In the genomic region with DNA sequence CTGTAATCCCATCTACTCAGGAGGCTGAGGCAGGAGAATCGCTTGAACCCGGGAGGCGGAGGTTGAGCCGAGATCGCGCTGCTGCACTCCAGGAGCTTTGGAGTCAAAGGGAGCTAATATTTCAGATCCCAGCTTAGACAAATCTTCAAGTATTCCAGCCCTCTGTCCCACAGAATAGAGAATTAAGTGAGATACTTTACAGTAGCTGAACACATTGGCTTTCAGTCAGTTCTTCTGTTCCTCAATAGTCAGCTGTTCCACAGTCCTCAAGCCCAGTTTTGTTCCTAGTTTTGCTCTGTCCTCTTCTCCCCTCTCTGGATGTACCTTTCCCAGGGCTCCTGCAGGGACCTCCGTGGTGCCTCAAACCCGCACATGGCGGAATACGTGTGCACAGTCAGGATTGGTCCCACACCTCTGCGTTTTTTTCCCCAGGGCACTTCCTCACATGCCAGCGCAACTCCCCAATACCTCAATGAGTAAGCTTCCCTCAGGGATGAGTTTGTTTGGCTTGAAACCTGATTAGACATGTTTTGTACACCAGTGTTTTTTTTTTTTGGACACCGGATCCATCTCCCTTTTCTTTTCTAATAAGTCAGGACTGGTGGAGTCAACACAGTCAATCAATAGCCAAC, we compare ENCODE assay signal across 8 cellular contexts. TPM values are rescaled to one million over a fixed set of nuclear protein-coding genes. Genes with fewer than 3 reads are reported as not detected.
DNase-seq lines count a peak whose midpoint lies in the region; ATAC-seq and TF ChIP-seq lines count a peak whose summit lies in the region.
"Had no signal": no experiment of that assay in that cellular context is flagged by ENCODE, and none has a peak within 500 bp of the region (broad histone marks: within the 10 kb centered on the region; RNA-seq: fewer than 3 reads in every experiment).

No MANE protein-coding gene starts in this region.

- H3K4me1 ChIP-seq in HCT116 (ENCODE audit: control insufficient read depth in 1 of 2, insufficient read depth in 2 of 2, low read length in 2 of 2): peaks cover 21 to 24% of the 10 kb centered on the region in 2 experiments
- H3K4me1 ChIP-seq in SJSA1 (replicated peaks): peaks cover 16% of the 10 kb centered on the region

- RAD21 ChIA-PET in HCT116 (lab: Charles Lee; ENCODE audit: low non-redundant PET in 1 of 2, low total read pairs in 2 of 2, uncharacterized antibody in 2 of 2, unreplicated experiment in 2 of 2): interaction anchor here (0.7 to 1.3 kb wide), 3 partner anchors 43 to 73 kb away, joined by 3 to 10 read pairs (median 4); no protein-coding TSS in a partner anchor

- peak overlapping the region; percentile 73 to 83 for H3K4me3 ChIP-seq in HCT116 (replicated peaks in 1 of 2; ENCODE audit: low read depth in 1 of 2, low read length in 2 of 2)
- peak overlapping the region; percentile 85 for H3K4me3 ChIP-seq in SJSA1
- peak overlapping the region; percentile 95 for H3K4me3 ChIP-seq in skeletal muscle cell (ENCODE audit: low read depth, low read length)

- H3K9me2 ChIP-seq in HCT116 (ENCODE audit: insufficient read depth): no peaks in the 10 kb centered on the region

- H3K27ac ChIP-seq in HCT116 (ENCODE audit: low read depth, low read length) (no peak overlapping the region; the same call in 1 of the 2 replicates), SJSA1 (no peak overlapping the region)

- CTCF ChIA-PET in HCT116 (lab: Charles Lee): interaction anchor here (1.0 to 1.5 kb wide), 4 partner anchors 14 to 143 kb away, joined by 3 to 5 read pairs (median 4); no protein-coding TSS in a partner anchor

- peak overlapping the region; percentile 82 for H3K4me2 ChIP-seq in HCT116 (ENCODE audit: low read length)

- ATAC-seq in HCT116 (no peak), esophagus mucosa (peak; percentile 49), HG03442 (IDR thresholded peaks at IDR 0.05; ENCODE audit: unreplicated experiment) (no peak)

- no peak for DNase-seq in HCT116 (ENCODE audit: low read depth, low spot score)
- no peak for DNase-seq in SJSA1 (ENCODE audit: low read depth in 1 of 2, low spot score in 2 of 2)
- DNase-seq in skeletal muscle cell (ENCODE audit: low read depth): no peak
- DNase-seq in hepatic stellate cell (ENCODE audit: low spot score): no peak
- no peak for DNase-seq in NCI-H524 (lab: John Stamatoyannopoulos, UW)
- DNase-seq: stimulated activated CD4-positive, alpha-beta T cell treated with anti-CD3 and anti-CD28 coated beads, Interleukin-2, amount 100 ng/mL, for 24 hours had no signal

- no peak for TF ChIP-seq POLR2A in HCT116 (IDR thresholded peaks at IDR 0.05; ENCODE audit: borderline replicate concordance, extremely low read depth, insufficient read depth, insufficient read length)

- no peaks in the 10 kb centered on the region for H3K27me3 ChIP-seq in HCT116 (ENCODE audit: insufficient read depth, low read length)
- no peaks in the 10 kb centered on the region for H3K27me3 ChIP-seq in SJSA1 (replicated peaks)

- peaks cover 62% of the 10 kb centered on the region for H3K79me2 ChIP-seq in HCT116 (ENCODE audit: insufficient read depth, low read length)

- H3K9me3 ChIP-seq in HCT116 (ENCODE audit: control insufficient read depth in 1 of 2, insufficient read depth in 1 of 2, low read depth in 1 of 2, low read length in 2 of 2): no peaks in the 10 kb centered on the region
- H3K9me3 ChIP-seq in SJSA1 (replicated peaks): no peaks in the 10 kb centered on the region

- no TSS peak for BruUV-seq in HCT116 (replicated peaks; lab: Mats Ljungman, UMichigan)

- intact Hi-C loops in HCT116 (cut with micrococcal nuclease): loop anchor here (1.0 to 5.0 kb wide), 2 partner anchors 54 to 143 kb away; partner anchors contain the start of gene KIAA2013

- H3K36me3 ChIP-seq in HCT116 (ENCODE audit: control insufficient read depth in 1 of 2, insufficient read depth in 2 of 2, low read length in 2 of 2) (peaks cover 25 to 36% of the 10 kb centered on the region in 2 experiments), SJSA1 (peaks cover 58% of the 10 kb centered on the region)

- no peak for TF ChIP-seq RAD21 in HCT116 (IDR thresholded peaks at IDR 0.05; ENCODE audit: low read depth)

- POLR2A ChIA-PET in HCT116 (lab: Charles Lee): interaction anchor here (0.8 to 3.6 kb wide), 3 partner anchors 50 to 72 kb away, joined by 3 to 115 read pairs (median 4); no protein-coding TSS in a partner anchor

- no peaks in the 10 kb centered on the region for H4K20me1 ChIP-seq in HCT116 (ENCODE audit: insufficient read depth)

- peak overlapping the region; percentile 80 for H3K9ac ChIP-seq in HCT116 (ENCODE audit: low read length)

- no peak overlapping the region for H2AFZ ChIP-seq in HCT116 (ENCODE audit: low read depth, low read length, poor library complexity, severe bottlenecking)

- no peak for TF ChIP-seq CTCF in HCT116 (IDR thresholded peaks at IDR 0.05 in 2 of 3, conservative IDR thresholded peaks at IDR 0.05 in 1 of 3; ENCODE audit: borderline replicate concordance in 1 of 3, insufficient read depth in 1 of 3, low read depth in 2 of 3, low read length in 2 of 3)

TF ChIP-seq in HCT116, 20 proteins besides CTCF, POLR2A, EP300 and RAD21:
- TF ChIP-seq EZH2phosphoT487 (IDR thresholded peaks at IDR 0.05; ENCODE audit: borderline replicate concordance) (no peak), ZFX (IDR thresholded peaks at IDR 0.05) (no peak), EGR1 (IDR thresholded peaks at IDR 0.05; ENCODE audit: low read depth) (no peak), SIN3A (IDR thresholded peaks at IDR 0.05; ENCODE audit: low read depth) (no peak), SRF (IDR thresholded peaks at IDR 0.05; ENCODE audit: low read depth) (no peak), SP1 (IDR thresholded peaks at IDR 0.05; ENCODE audit: low read depth) (no peak)

RNA-seq across cellular contexts. Expression of gene MFN2, which starts 1.2 kb away (rescaled TPM):
- 83.0 TPM for total RNA-seq in HCT116 (2021; ENCODE audit: unreplicated experiment)
- 68.4 and 71.0 TPM in 2 replicates for polyA plus RNA-seq in HCT116 (2012)
- 53.6 and 54.8 TPM in 2 replicates for total RNA-seq in SJSA1 (2014; rRNA removed; shearing (Covaris generic))
- 96.5 TPM for total RNA-seq in esophagus mucosa

RNA-seq across cellular contexts. Expression of gene MIIP, which starts 37.8 kb away (rescaled TPM):
- 39.6 TPM for total RNA-seq in HCT116 (2021; ENCODE audit: unreplicated experiment)
- 45.1 and 45.2 TPM in 2 replicates for polyA plus RNA-seq in HCT116 (2012)
- total RNA-seq in SJSA1 (2014; rRNA removed; shearing (Covaris generic)): 34.5 and 43.1 TPM in 2 replicates
- 15.2 TPM for total RNA-seq in esophagus mucosa

RNA-seq across cellular contexts. Expression of gene PLOD1, which starts 47.0 kb away (rescaled TPM):
- total RNA-seq in HCT116 (2021; ENCODE audit: unreplicated experiment) (175 TPM), esophagus mucosa (26.5 TPM)
- 385 TPM in 2 replicates for polyA plus RNA-seq in HCT116 (2012)
- total RNA-seq in SJSA1 (2014; rRNA removed; shearing (Covaris generic)): 229 and 382 TPM in 2 replicates

RNA-seq across cellular contexts. Expression of gene KIAA2013, which starts 55.3 kb away (rescaled TPM):
- total RNA-seq in HCT116 (2021; ENCODE audit: unreplicated experiment) (61.9 TPM), esophagus mucosa (26.3 TPM)
- 77.1 and 87.7 TPM in 2 replicates for polyA plus RNA-seq in HCT116 (2012)
- total RNA-seq in SJSA1 (2014; rRNA removed; shearing (Covaris generic)): 85.2 and 102 TPM in 2 replicates
